1 cellular context compared by ENCODE assay signal in genomic region chr14:23076785-23077408, GRCh38.
TF ChIP-seq lines count a peak whose summit lies in the region.

No MANE protein-coding gene starts in this region.

TF ChIP-seq in H1, 55 proteins besides CTCF, POLR2A, EP300 and RAD21:
- TF ChIP-seq KDM5A (IDR thresholded peaks at IDR 0.05; ENCODE audit: low read length) (no peak), MAX (IDR thresholded peaks at IDR 0.05) (no peak), HDAC6 (IDR thresholded peaks at IDR 0.05; ENCODE audit: low read depth, low read length) (no peak), EZH2 (IDR thresholded peaks at IDR 0.05; ENCODE audit: low read depth, low read length, severe bottlenecking) (no peak), CHD1 (IDR thresholded peaks at IDR 0.05; ENCODE audit: low read depth, low read length) (no peak), CEBPB (IDR thresholded peaks at IDR 0.05; ENCODE audit: low read depth, low read length) (no peak), CHD7 (IDR thresholded peaks at IDR 0.05; ENCODE audit: insufficient replicate concordance, low read length) (no peak), ATF2 (IDR thresholded peaks at IDR 0.05; ENCODE audit: low read length) (no peak), POU5F1 (IDR thresholded peaks at IDR 0.05; ENCODE audit: low read depth, low read length) (no peak), NANOG (IDR thresholded peaks at IDR 0.05; ENCODE audit: insufficient read depth, low read depth, low read length, poor library complexity, severe bottlenecking) (no peak), SUZ12 (IDR thresholded peaks at IDR 0.05; ENCODE audit: low read length) (no peak), EGR1 (IDR thresholded peaks at IDR 0.05; ENCODE audit: borderline replicate concordance, low read depth, low read length) (no peak), SRF (IDR thresholded peaks at IDR 0.05; ENCODE audit: low read depth, low read length) (no peak), TAF1 (IDR thresholded peaks at IDR 0.05; ENCODE audit: low read depth, low read length) (no peak), SIN3A (conservative IDR thresholded peaks at IDR 0.05 in 1 of 2, IDR thresholded peaks at IDR 0.05 in 1 of 2; ENCODE audit: low read depth in 1 of 2, low read length in 2 of 2) (no peak), SP4 (IDR thresholded peaks at IDR 0.05; ENCODE audit: low read length) (no peak), TBP (IDR thresholded peaks at IDR 0.05; ENCODE audit: low read depth, low read length) (no peak), SP1 (IDR thresholded peaks at IDR 0.05; ENCODE audit: low read depth, low read length) (no peak), SAP30 (IDR thresholded peaks at IDR 0.05; ENCODE audit: insufficient read depth, insufficient replicate concordance, low read length) (no peak), NRF1 (IDR thresholded peaks at IDR 0.05; ENCODE audit: low read depth, low read length) (no peak)
TF ChIP-seq in H1: peak in this region for 0.
